8 cellular contexts compared by ENCODE assay signal in genomic region chr9:116661037-116661954, GRCh38. TPM values are rescaled to one million over a fixed set of nuclear protein-coding genes. Genes with fewer than 3 reads are reported as not detected.
DNase-seq lines count a peak whose midpoint lies in the region; ATAC-seq, FAIRE-seq and TF ChIP-seq lines count a peak whose summit lies in the region.

No MANE protein-coding gene starts in this region.

- H3K4me1 ChIP-seq in GM23248 (ENCODE audit: insufficient read depth) (peaks cover 24% of the 10 kb centered on the region), lung (ENCODE audit: control insufficient read depth in 2 of 2, insufficient read depth in 2 of 2, low read length in 2 of 2) (peaks cover 0 to 4% of the 10 kb centered on the region in 2 donors)

- 51 to 55% methylated on average over 7 of the region's 7 CpGs for WGBS in GM23248 (ENCODE audit: low coverage in 1 of 2, low lambda C conversion rate in 2 of 2, missing lambda C conversion rate in 2 of 2), 2 experiments
- WGBS in lung, 2 donors, result 67 to 68% methylated on average over 7 of the region's 7 CpGs

- H3K27ac Mint-ChIP-seq in effector memory CD8-positive, alpha-beta T cell, result no peak overlapping the region

- in situ Hi-C loops in GM23248 (cut with MboI), result no loop called here

- DNase-seq in Right ventricle myocardium inferior (ENCODE audit: missing footprints) (no peak), cardiac septum (ENCODE audit: low spot score) (no peak), GM23248 (peak; percentile 93), RCC 7860 (ENCODE audit: low spot score) (peak; percentile 71), lung (ENCODE audit: low spot score) (no peak)
- peak in 2 of 3 experiments; percentile 1 to 2 for DNase-seq in effector memory CD8-positive, alpha-beta T cell

- no peaks in the 10 kb centered on the region for H3K9me2 ChIP-seq in GM23248 (ENCODE audit: insufficient read depth)

- H3K79me2 ChIP-seq in GM23248 (ENCODE audit: insufficient read depth), result no peaks in the 10 kb centered on the region

- no peaks in the 10 kb centered on the region for H3K9me3 ChIP-seq in GM23248 (ENCODE audit: low read depth)
- H3K9me3 ChIP-seq in lung (ENCODE audit: control insufficient read depth in 2 of 2, insufficient read depth in 1 of 2, low read length in 1 of 2), result no peaks in the 10 kb centered on the region

- peaks cover 5% of the 10 kb centered on the region for H3F3A ChIP-seq in GM23248 (ENCODE audit: insufficient read depth)

- H3K36me3 Mint-ChIP-seq in effector memory CD8-positive, alpha-beta T cell (ENCODE audit: insufficient read depth), result no peaks in the 10 kb centered on the region

- no peaks in the 10 kb centered on the region for H3K36me3 ChIP-seq in GM23248 (ENCODE audit: low read depth)
- H3K36me3 ChIP-seq in lung (ENCODE audit: control insufficient read depth in 2 of 2, insufficient read depth in 2 of 2, low read length in 2 of 2), result no peaks in the 10 kb centered on the region

- H3K27ac ChIP-seq in GM23248, result 0 out of 2 replicates have a peak overlapping the region, but pooled peaks have one; percentile 24
- no peak overlapping the region for H3K27ac ChIP-seq in lung (ENCODE audit: low read depth in 1 of 2, low read length in 1 of 2)

- no peaks in the 10 kb centered on the region for H3K9me3 Mint-ChIP-seq in effector memory CD8-positive, alpha-beta T cell

- peak; percentile 83 for ATAC-seq in Right ventricle myocardium inferior
- peak; percentile 48 for ATAC-seq in effector memory CD8-positive, alpha-beta T cell (replicated peaks)
- peak; percentile 64 for ATAC-seq in lung (ENCODE audit: insufficient read depth, low FRiP score)
- no peak for ATAC-seq in HG03097 (IDR thresholded peaks at IDR 0.05; ENCODE audit: low FRiP score, unreplicated experiment)

- H3K27me3 ChIP-seq in GM23248 (replicated peaks; ENCODE audit: insufficient read depth), result no peaks in the 10 kb centered on the region
- no peaks in the 10 kb centered on the region for H3K27me3 ChIP-seq in lung (ENCODE audit: control insufficient read depth, insufficient read depth)

- H3K4me3 Mint-ChIP-seq in effector memory CD8-positive, alpha-beta T cell, result no peak overlapping the region

- H4K20me1 ChIP-seq in GM23248 (ENCODE audit: insufficient read depth), result no peaks in the 10 kb centered on the region

- H3K27me3 Mint-ChIP-seq in effector memory CD8-positive, alpha-beta T cell, result no peaks in the 10 kb centered on the region

- TF ChIP-seq CTCF in LNCAP (IDR thresholded peaks at IDR 0.05), result peak; percentile 79
- TF ChIP-seq CTCF in lung (IDR thresholded peaks at IDR 0.05; ENCODE audit: control extremely low read depth, extremely low read depth), result peak; percentile 60

- no peaks in the 10 kb centered on the region for H3K4me1 Mint-ChIP-seq in effector memory CD8-positive, alpha-beta T cell (ENCODE audit: low read depth in 2 of 2)

- no peak overlapping the region for H3K4me3 ChIP-seq in GM23248
- no peak overlapping the region for H3K4me3 ChIP-seq in lung

- FAIRE-seq in RCC 7860 (lab: Jason Lieb, UNC), result peak; percentile 40

- H2AFZ ChIP-seq in GM23248, result no peak overlapping the region

- intact Hi-C loops in Right ventricle myocardium inferior (cut with DNase I), result loop anchor here (5.0 kb wide), 2 partner anchors 509 to 1069 kb away; partner anchors contain the start of gene PAPPA
- intact Hi-C loops in cardiac septum (cut with DNase I), result no loop called here

- H3K9ac ChIP-seq in GM23248, result peak overlapping the region; percentile 10; the same call in 1 of the 2 replicates

- H3K4me2 ChIP-seq in GM23248 (ENCODE audit: unreplicated experiment), result peak overlapping the region; percentile 8

RNA-seq across cellular contexts. Expression of gene TRIM32, which starts 25.8 kb away (rescaled TPM):
- total RNA-seq in Right ventricle myocardium inferior, result 15.6 TPM
- total RNA-seq in cardiac septum, result 13.1 TPM
- total RNA-seq in GM23248 (2014; rRNA removed; shearing (Covaris generic)), result 38.2 and 41.9 TPM in 2 replicates
- 34.5 and 37.0 TPM in 2 replicates for polyA plus RNA-seq in GM23248 (2016; fragmentation: Nextera tagmentation; extraction: Ambion mirVana)
- total RNA-seq in lung, result 10 to 100 TPM; 19.7 to 20.2 TPM
- 1 to 10 TPM; 2.7 to 4.6 TPM for polyA plus RNA-seq in lung

Comparison
In these comparisons a context has a peak if more than half of its experiments do, and no peak if none do; other contexts are left out.
1. DNase-seq: peak in GM23248 (single experiment), RCC 7860 (single experiment) and effector memory CD8-positive, alpha-beta T cell (2 of 3); none in Right ventricle myocardium inferior (single experiment), cardiac septum (single experiment) and lung (single experiment).